21 cellular contexts compared by ENCODE assay signal in the genomic region with DNA sequence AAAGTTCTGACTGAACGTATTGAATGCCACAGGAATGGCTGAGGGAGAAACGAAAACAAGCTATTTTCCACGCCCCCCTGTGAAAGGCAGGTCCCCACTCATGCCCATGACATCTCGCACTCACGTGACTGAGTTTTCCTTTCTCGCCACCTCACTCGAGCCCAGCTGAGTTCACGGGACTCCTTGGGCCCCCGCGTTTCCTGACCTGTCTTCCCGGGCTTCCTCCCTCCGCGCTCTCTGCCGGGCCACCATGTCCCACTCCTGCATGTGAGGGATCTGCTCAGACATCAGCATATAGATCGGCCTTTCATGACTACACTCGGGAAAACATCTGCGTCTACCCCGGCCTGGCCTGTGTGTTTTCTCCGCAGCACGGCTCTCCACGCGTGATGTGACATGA.
DNase-seq lines count a peak whose midpoint lies in the region; ATAC-seq and TF ChIP-seq lines count a peak whose summit lies in the region.
"Had no signal": no experiment of that assay in that cellular context is flagged by ENCODE, and none has a peak within 500 bp of the region (broad histone marks: within the 10 kb centered on the region; RNA-seq: fewer than 3 reads in every experiment).

No MANE protein-coding gene starts in this region.

- no peaks in the 10 kb centered on the region for H3K4me1 ChIP-seq in esophagus muscularis mucosa
- H3K4me1 ChIP-seq: A549; BE2C; BLaER1 treated with 17β-estradiol and CSF1 and Interleukin-3, amounts not matched to agents 10 nM and 100 nM had no signal

- H3K36me3 ChIP-seq in esophagus muscularis mucosa: no peaks in the 10 kb centered on the region
- H3K36me3 ChIP-seq: BE2C; BLaER1 treated with 17β-estradiol and CSF1 and Interleukin-3, amounts not matched to agents 10 nM and 100 nM had no signal

- H3K27me3 ChIP-seq in esophagus muscularis mucosa: peaks cover 0 to 9% (median 0%) of the 10 kb centered on the region in 4 donors
- H3K27me3 ChIP-seq: BE2C; BLaER1 treated with 17β-estradiol and CSF1 and Interleukin-3, amounts not matched to agents 10 nM and 100 nM had no signal

- no peak for TF ChIP-seq POLR2A in esophagus muscularis mucosa (IDR thresholded peaks at IDR 0.05; ENCODE audit: low read depth)

- H3K27ac ChIP-seq in esophagus muscularis mucosa (replicated peaks in 1 of 4): no peak overlapping the region
- H3K27ac ChIP-seq: A549; BLaER1 treated with 17β-estradiol and CSF1 and Interleukin-3, amounts not matched to agents 10 nM and 100 nM; GM23248 had no signal

- no peak overlapping the region for H3K4me3 ChIP-seq in esophagus muscularis mucosa
- H3K4me3 ChIP-seq: A549; BLaER1 treated with 17β-estradiol and CSF1 and Interleukin-3, amounts not matched to agents 10 nM and 100 nM; GM23248 had no signal

- TF ChIP-seq EP300 in esophagus muscularis mucosa (IDR thresholded peaks at IDR 0.05): no peak

- intact Hi-C loops in esophagus muscularis mucosa (cut with DNase I) (no loop called here), Right ventricle myocardium inferior (cut with DNase I) (no loop called here)

- peak; percentile 20 for DNase-seq in Daoy (ENCODE audit: low read depth)
- peak; percentile 85 for DNase-seq in MV-4-11 (lab: John Stamatoyannopoulos, UW)
- DNase-seq in NOMO-1 treated with dmso at 0.1 percent for 144 hours (lab: John Stamatoyannopoulos, UW; ENCODE audit: unreplicated experiment): peak; percentile 4
- DNase-seq in esophagus muscularis mucosa (ENCODE audit: extremely low spot score): peak; percentile 77
- no peak for DNase-seq in mucosa of gallbladder (ENCODE audit: low spot score)
- no peak for DNase-seq in COR-L47 (lab: John Stamatoyannopoulos, UW)
- no peak for DNase-seq in Right ventricle myocardium inferior (ENCODE audit: missing footprints)
- DNase-seq: 8988T; ACHN; AML-193; BE2C; Calu3; CD4-positive, alpha-beta T cell; CD8-positive, alpha-beta memory T cell; DMS53; DMS79 treated with DMSO at 0.1 percent for 48 hours; GM23248; H7; HCEC 1CT had no signal

- WGBS in esophagus muscularis mucosa: 91% methylated on average over 22 of the region's 22 CpGs

- no peak for ATAC-seq in Right ventricle myocardium inferior
- ATAC-seq: A549 had no signal

- TF ChIP-seq CTCF in esophagus muscularis mucosa (IDR thresholded peaks at IDR 0.05): no peak

- H3K9me3 ChIP-seq in esophagus muscularis mucosa: no peaks in the 10 kb centered on the region
- H3K9me3 ChIP-seq: A549, BE2C had no signal

Comparison
In these comparisons a context has a peak if more than half of its experiments do, and no peak if none do; other contexts are left out.
1. DNase-seq: peak in Daoy (single experiment), MV-4-11 (single experiment), NOMO-1 treated with dmso at 0.1 percent for 144 hours (single experiment) and esophagus muscularis mucosa (single experiment); none in mucosa of gallbladder (single experiment), COR-L47 (single experiment) and Right ventricle myocardium inferior (single experiment).